ENCODE assay signal across 1 cellular context in the genomic region with DNA sequence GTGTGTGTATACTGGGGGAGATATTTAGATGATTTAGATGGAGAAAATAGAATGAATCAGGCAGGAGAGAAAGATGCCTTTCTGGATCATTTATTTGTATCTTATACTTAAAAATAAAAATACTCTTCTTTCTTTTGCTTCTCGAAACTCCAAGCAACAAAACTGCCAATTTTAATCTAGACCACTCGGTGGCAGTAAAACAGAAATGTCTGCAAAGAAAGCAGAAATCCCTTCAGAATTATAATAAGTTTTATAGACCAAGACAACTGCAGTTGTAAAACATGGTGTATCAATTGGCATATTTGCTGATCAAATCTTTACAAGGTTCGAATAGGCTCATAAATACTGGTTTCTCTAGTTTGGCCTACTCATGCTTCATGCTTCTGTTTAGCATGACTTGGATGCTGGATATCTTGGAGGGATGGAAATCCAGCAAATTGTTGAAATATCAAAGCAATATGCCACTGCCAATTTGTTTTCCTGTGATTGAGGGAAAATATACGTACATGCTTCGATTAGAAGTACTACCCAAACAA.
TF ChIP-seq lines count a peak whose summit lies in the region.

No MANE protein-coding gene starts in this region.

TF ChIP-seq in SK-N-SH treated with all-trans-retinoic acid at 6 μM for 48 hours, 23 proteins besides CTCF, POLR2A, EP300 and RAD21 (continued from another document):
- TF ChIP-seq, protein P1, sequence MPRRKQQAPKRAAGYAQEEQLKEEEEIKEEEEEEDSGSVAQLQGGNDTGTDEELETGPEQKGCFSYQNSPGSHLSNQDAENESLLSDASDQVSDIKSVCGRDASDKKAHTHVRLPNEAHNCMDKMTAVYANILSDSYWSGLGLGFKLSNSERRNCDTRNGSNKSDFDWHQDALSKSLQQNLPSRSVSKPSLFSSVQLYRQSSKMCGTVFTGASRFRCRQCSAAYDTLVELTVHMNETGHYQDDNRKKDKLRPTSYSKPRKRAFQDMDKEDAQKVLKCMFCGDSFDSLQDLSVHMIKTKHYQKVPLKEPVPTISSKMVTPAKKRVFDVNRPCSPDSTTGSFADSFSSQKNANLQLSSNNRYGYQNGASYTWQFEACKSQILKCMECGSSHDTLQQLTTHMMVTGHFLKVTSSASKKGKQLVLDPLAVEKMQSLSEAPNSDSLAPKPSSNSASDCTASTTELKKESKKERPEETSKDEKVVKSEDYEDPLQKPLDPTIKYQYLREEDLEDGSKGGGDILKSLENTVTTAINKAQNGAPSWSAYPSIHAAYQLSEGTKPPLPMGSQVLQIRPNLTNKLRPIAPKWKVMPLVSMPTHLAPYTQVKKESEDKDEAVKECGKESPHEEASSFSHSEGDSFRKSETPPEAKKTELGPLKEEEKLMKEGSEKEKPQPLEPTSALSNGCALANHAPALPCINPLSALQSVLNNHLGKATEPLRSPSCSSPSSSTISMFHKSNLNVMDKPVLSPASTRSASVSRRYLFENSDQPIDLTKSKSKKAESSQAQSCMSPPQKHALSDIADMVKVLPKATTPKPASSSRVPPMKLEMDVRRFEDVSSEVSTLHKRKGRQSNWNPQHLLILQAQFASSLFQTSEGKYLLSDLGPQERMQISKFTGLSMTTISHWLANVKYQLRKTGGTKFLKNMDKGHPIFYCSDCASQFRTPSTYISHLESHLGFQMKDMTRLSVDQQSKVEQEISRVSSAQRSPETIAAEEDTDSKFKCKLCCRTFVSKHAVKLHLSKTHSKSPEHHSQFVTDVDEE (CRISPR knock-in tag; IDR thresholded peaks at IDR 0.05) = no peak
- no peak for TF ChIP-seq CSDC2 (CRISPR knock-in tag; IDR thresholded peaks at IDR 0.05)
